8 cellular contexts compared by ENCODE assay signal in genomic region chr11:1264444-1264843, GRCh38. TPM values are rescaled to one million over a fixed set of nuclear protein-coding genes. Genes with fewer than 3 reads are reported as not detected.
DNase-seq lines count a peak whose midpoint lies in the region; ATAC-seq, FAIRE-seq and TF ChIP-seq lines count a peak whose summit lies in the region.
"Not testable (repeated sequence)": the region's sequence is repeated elsewhere in the genome, so short reads cannot be mapped to it uniquely, and the experiment has no call there.

No MANE protein-coding gene starts in this region.

- H3K27ac ChIP-seq in Karpas-422 (ENCODE audit: low read length); OCI-LY3 (ENCODE audit: low read length); pancreas: not testable (repeated sequence)
- peak overlapping the region in 2 of 4 donors; percentile 30 to 36 for H3K27ac ChIP-seq in upper lobe of left lung

- H3K4me1 ChIP-seq in Karpas-422 (ENCODE audit: low read length) (peaks cover 16% of the 10 kb centered on the region), OCI-LY3 (ENCODE audit: low read length) (peaks cover 12% of the 10 kb centered on the region; the same call in 1 of the 2 replicates), upper lobe of left lung (peaks cover 13 to 18% (median 15%) of the 10 kb centered on the region in 4 donors)
- not testable (repeated sequence) for H3K4me1 ChIP-seq in pancreas

- H3K9me3 Mint-ChIP-seq in activated CD4-positive, alpha-beta T cell treated with anti-CD3 and anti-CD28 coated beads, Interleukin-2, amount 10 ng/mL, durations not matched to agents 7 days and 5 days = peaks cover 12% of the 10 kb centered on the region

- TF ChIP-seq CTCF in OCI-LY3 (IDR thresholded peaks at IDR 0.05; ENCODE audit: low read depth, low read length) = peak; percentile 27
- peak in 3 of 4 donors; percentile 15 to 31 (median 16) for TF ChIP-seq CTCF in pancreas (IDR thresholded peaks at IDR 0.05)
- peak; percentile 16 to 58 (median 40) for TF ChIP-seq CTCF in upper lobe of left lung (IDR thresholded peaks at IDR 0.05)

- not testable (repeated sequence) for H3K9ac ChIP-seq in Karpas-422 (ENCODE audit: low read length); OCI-LY3 (ENCODE audit: low read length)

- H3K27me3 ChIP-seq in Karpas-422 (ENCODE audit: low read length); OCI-LY3 (ENCODE audit: low read depth, low read length); pancreas; upper lobe of left lung: not testable (repeated sequence)

- H3K36me3 Mint-ChIP-seq in activated CD4-positive, alpha-beta T cell treated with anti-CD3 and anti-CD28 coated beads, Interleukin-2, amount 10 ng/mL, durations not matched to agents 7 days and 5 days (ENCODE audit: low read depth) = not testable (repeated sequence)

- not testable (repeated sequence) for H3K4me3 Mint-ChIP-seq in activated CD4-positive, alpha-beta T cell treated with anti-CD3 and anti-CD28 coated beads, Interleukin-2, amount 10 ng/mL, durations not matched to agents 7 days and 5 days

- WGBS in pancreas, 2 donors = 23 to 31% methylated on average over 3 of the region's 3 CpGs
- WGBS in upper lobe of left lung, 2 donors = 19 to 32% methylated on average over 3 of the region's 3 CpGs

- H3K4me1 Mint-ChIP-seq in activated CD4-positive, alpha-beta T cell treated with anti-CD3 and anti-CD28 coated beads, Interleukin-2, amount 10 ng/mL, durations not matched to agents 7 days and 5 days = peaks cover 18% of the 10 kb centered on the region

- H4K20me1 ChIP-seq in Karpas-422 (ENCODE audit: insufficient read depth, low read depth, low read length); OCI-LY3 (ENCODE audit: insufficient read depth, low read length): not testable (repeated sequence)

- H2AFZ ChIP-seq in Karpas-422 (ENCODE audit: low read length); OCI-LY3 (ENCODE audit: low read depth, low read length): not testable (repeated sequence)

- not testable (repeated sequence) for H3K4me3 ChIP-seq in Karpas-422 (ENCODE audit: low read length); OCI-LY3 (ENCODE audit: low read length); pancreas; upper lobe of left lung

- not testable (repeated sequence) for TF ChIP-seq EP300 in upper lobe of left lung (IDR thresholded peaks at IDR 0.05)

- not testable (repeated sequence) for H3K27me3 Mint-ChIP-seq in activated CD4-positive, alpha-beta T cell treated with anti-CD3 and anti-CD28 coated beads, Interleukin-2, amount 10 ng/mL, durations not matched to agents 7 days and 5 days

- not testable (repeated sequence) for H3K4me2 ChIP-seq in Karpas-422 (ENCODE audit: low read depth, low read length, poor library complexity, severe bottlenecking); OCI-LY3 (ENCODE audit: low read length)

- not testable (repeated sequence) for H3K9me2 ChIP-seq in Karpas-422 (replicated peaks; ENCODE audit: insufficient read depth, low read length)

- POLR2A ChIA-PET in activated CD4-positive, alpha-beta T cell treated with anti-CD3 and anti-CD28 coated beads, Interleukin-2, amount 10 ng/mL, durations not matched to agents 7 days and 5 days (lab: Charles Lee) = not testable (repeated sequence)

- not testable (repeated sequence) for H3K9me3 ChIP-seq in Karpas-422 (ENCODE audit: low read length); OCI-LY3 (ENCODE audit: insufficient read depth, low read length); pancreas; upper lobe of left lung

- FAIRE-seq in pancreas (lab: Jason Lieb, UNC) = not testable (repeated sequence)

- intact Hi-C loops in pancreas (cut with DNase I) = not testable (repeated sequence)

- peak; percentile 54 for DNase-seq in Daoy (ENCODE audit: low read depth)
- peak; percentile 84 for DNase-seq in Karpas-422
- DNase-seq in activated CD4-positive, alpha-beta T cell treated with anti-CD3 and anti-CD28 coated beads, Interleukin-2, amount 10 ng/mL, durations not matched to agents 7 days and 5 days = peak; percentile 48
- DNase-seq in central memory CD4-positive, alpha-beta T cell = peak; percentile 36
- peak; percentile 72 for DNase-seq in hepatic stellate cell (ENCODE audit: low spot score)
- DNase-seq in pancreas = peak in 3 of 6 donors; percentile 36 to 52 (median 41)
- not testable (repeated sequence) for DNase-seq in upper lobe of left lung

- H3K79me2 ChIP-seq in Karpas-422 (ENCODE audit: low read length); OCI-LY3 (ENCODE audit: low read length): not testable (repeated sequence)

- not testable (repeated sequence) for H3K27ac Mint-ChIP-seq in activated CD4-positive, alpha-beta T cell treated with anti-CD3 and anti-CD28 coated beads, Interleukin-2, amount 10 ng/mL, durations not matched to agents 7 days and 5 days

- TF ChIP-seq POLR2A in upper lobe of left lung (IDR thresholded peaks at IDR 0.05) = not testable (repeated sequence)

- ATAC-seq in pancreas = peak; percentile 18 to 37 (median 32)
- not testable (repeated sequence) for ATAC-seq in upper lobe of left lung (ENCODE audit: low FRiP score in 2 of 2)

- not testable (repeated sequence) for H3K36me3 ChIP-seq in Karpas-422 (ENCODE audit: insufficient read depth, low read length); OCI-LY3 (replicated peaks; ENCODE audit: low read depth, low read length); pancreas; upper lobe of left lung

- CTCF ChIA-PET in activated CD4-positive, alpha-beta T cell treated with anti-CD3 and anti-CD28 coated beads, Interleukin-2, amount 10 ng/mL, durations not matched to agents 7 days and 5 days (lab: Charles Lee) = not testable (repeated sequence)

RNA-seq across cellular contexts. Expression of gene MUC5B, which starts 41.6 kb away (rescaled TPM):
- not detected in 2 replicates for total RNA-seq in Daoy (2014; rRNA removed; shearing (Covaris generic))
- under 0.01 and 0.04 TPM in 2 replicates for total RNA-seq in Karpas-422 (2014; rRNA removed; shearing (Covaris generic); ENCODE audit: low replicate concordance)
- not detected for total RNA-seq in activated CD4-positive, alpha-beta T cell treated with anti-CD3 and anti-CD28 coated beads, Interleukin-2, amount 10 ng/mL, durations not matched to agents 7 days and 5 days
- total RNA-seq in pancreas (10 to 100 TPM in 5 of 6 donors, 1 to 10 TPM in 1; 7.9 to 65.4 (median 19.8) TPM), upper lobe of left lung (10 to 100 TPM in 4 of 6 donors, 1 to 10 TPM in 2; 3.2 to 54.5 (median 16.2) TPM)
- 10 to 100 TPM in 1 of 2 donors, 1 to 10 TPM in 1; 5.1 to 12.1 TPM for polyA plus RNA-seq in pancreas

RNA-seq across cellular contexts. Expression of gene TOLLIP, which starts 45.0 kb away (rescaled TPM):
- 7.6 and 16.3 TPM in 2 replicates for total RNA-seq in Daoy (2014; rRNA removed; shearing (Covaris generic))
- total RNA-seq in Karpas-422 (2014; rRNA removed; shearing (Covaris generic); ENCODE audit: low replicate concordance) = 6.5 and 20.9 TPM in 2 replicates
- total RNA-seq in activated CD4-positive, alpha-beta T cell treated with anti-CD3 and anti-CD28 coated beads, Interleukin-2, amount 10 ng/mL, durations not matched to agents 7 days and 5 days = 10 to 100 TPM; 35.3 to 35.6 TPM
- 10 to 100 TPM; 41.6 to 69.8 (median 54.0) TPM for total RNA-seq in pancreas
- 10 to 100 TPM; 35.2 to 35.6 TPM for polyA plus RNA-seq in pancreas
- 10 to 100 TPM; 39.5 to 97.4 (median 53.4) TPM for total RNA-seq in upper lobe of left lung
